31 cellular contexts compared by ENCODE assay signal in genomic region chr11:93791493-93791892, GRCh38. TPM values are rescaled to one million over a fixed set of nuclear protein-coding genes. Genes with fewer than 3 reads are reported as not detected.
"Had no signal": no experiment of that assay in that cellular context is flagged by ENCODE, and none has a peak within 500 bp of the region (broad histone marks: within the 10 kb centered on the region; RNA-seq: fewer than 3 reads in every experiment).

No MANE protein-coding gene starts in this region.

- H3K27me3 Mint-ChIP-seq: activated T-helper 17 cell treated with anti-CD3 and anti-CD28 coated beads, Interleukin-2, amount 50 U/mL, for 72 hours; naive thymus-derived CD4-positive, alpha-beta T cell; progenitor cell of endocrine pancreas; stimulated activated naive CD8-positive, alpha-beta T cell treated with anti-CD3 and anti-CD28 coated beads, Interleukin-15, Interleukin-2, amounts not matched to agents 100 ng/mL and 50 ng/mL, for 24 hours had no signal

- H3K27ac ChIP-seq: body of pancreas, colonic mucosa, ovary, skin epidermis, upper lobe of left lung, vagina had no signal

- DNase-seq: activated CD4-positive, alpha-beta T cell treated with anti-CD3 and anti-CD28 coated beads for 4 hours; activated CD4-positive, alpha-beta T cell treated with anti-CD3 and anti-CD28 coated beads, Interleukin-2, amount 50 U/mL, for 48 hours; activated CD4-positive, CD25-positive, alpha-beta regulatory T cell; activated CD8-positive, alpha-beta memory T cell treated with anti-CD3 and anti-CD28 coated beads, Interleukin-2, amount 50 U/mL, for 4 hours; activated gamma-delta T cell treated with Interleukin-2 at 50 U/mL for 16 hours; activated T-cell treated with anti-CD3 and anti-CD28 coated beads, Interleukin-2, amount 50 U/mL, for 1 hour; aorta; body of pancreas; colonic mucosa; dorsolateral prefrontal cortex; effector memory CD4-positive, alpha-beta T cell; foreskin melanocyte; islet precursor cell; left ventricle myocardium superior; midbrain; naive thymus-derived CD4-positive, alpha-beta T cell; ovary; stimulated activated CD4-positive, alpha-beta T cell treated with anti-CD3 and anti-CD28 coated beads, Interleukin-12 subunit alpha, Interleukin-12 subunit beta, amount 100 ng/mL, for 4 hours; stimulated activated CD4-positive, alpha-beta T cell treated with anti-CD3 and anti-CD28 coated beads, Interleukin-4, amount 100 ng/mL, for 1 hour; substantia nigra; T-helper 1 cell; upper lobe of left lung had no signal

- H3K4me3 Mint-ChIP-seq: activated T-helper 17 cell treated with anti-CD3 and anti-CD28 coated beads, Interleukin-2, amount 50 U/mL, for 72 hours; naive thymus-derived CD4-positive, alpha-beta T cell; stimulated activated naive CD8-positive, alpha-beta T cell treated with anti-CD3 and anti-CD28 coated beads, Interleukin-15, Interleukin-2, amounts not matched to agents 100 ng/mL and 50 ng/mL, for 24 hours had no signal

- H3K27ac Mint-ChIP-seq: activated T-helper 17 cell treated with anti-CD3 and anti-CD28 coated beads, Interleukin-2, amount 50 U/mL, for 72 hours; progenitor cell of endocrine pancreas; stimulated activated naive CD8-positive, alpha-beta T cell treated with anti-CD3 and anti-CD28 coated beads, Interleukin-15, Interleukin-2, amounts not matched to agents 100 ng/mL and 50 ng/mL, for 24 hours had no signal

- H3K9me3 ChIP-seq: body of pancreas, colonic mucosa, ovary, upper lobe of left lung, vagina had no signal

- H3K9me3 Mint-ChIP-seq: activated naive CD4-positive, alpha-beta T cell treated with anti-CD3 and anti-CD28 coated beads, Interleukin-2, amount 50 U/mL, for 72 hours; activated T-helper 17 cell treated with anti-CD3 and anti-CD28 coated beads, Interleukin-2, amount 50 U/mL, for 72 hours; naive thymus-derived CD4-positive, alpha-beta T cell; stimulated activated naive CD8-positive, alpha-beta T cell treated with anti-CD3 and anti-CD28 coated beads, Interleukin-15, Interleukin-2, amounts not matched to agents 100 ng/mL and 50 ng/mL, for 24 hours had no signal

- ATAC-seq: activated naive CD4-positive, alpha-beta T cell treated with anti-CD3 and anti-CD28 coated beads, Interleukin-2, amount 50 U/mL, for 72 hours; activated T-helper 17 cell treated with anti-CD3 and anti-CD28 coated beads, Interleukin-2, amount 50 U/mL, for 72 hours; body of pancreas; left ventricle myocardium superior; naive thymus-derived CD4-positive, alpha-beta T cell; sciatic nerve had no signal

- H3K36me3 ChIP-seq: ovary had no signal

- H3K27me3 ChIP-seq: body of pancreas, colonic mucosa, dorsolateral prefrontal cortex, ovary, upper lobe of left lung, vagina had no signal

- H3K4me3 ChIP-seq: body of pancreas, colonic mucosa, dorsolateral prefrontal cortex, ovary, skin epidermis, upper lobe of left lung, vagina had no signal

RNA-seq across cellular contexts. Expression of gene VSTM5, which starts 58.9 kb away (rescaled TPM):
- total RNA-seq: activated CD8-positive, alpha-beta memory T cell treated with anti-CD3 and anti-CD28 coated beads for 36 hours; activated naive CD4-positive, alpha-beta T cell treated with anti-CD3 and anti-CD28 coated beads, Interleukin-2, amount 50 U/mL, for 72 hours; activated T-helper 17 cell treated with anti-CD3 and anti-CD28 coated beads, Interleukin-2, amount 50 U/mL, for 72 hours; body of pancreas; glomerular endothelial cell; left ventricle myocardium superior; naive thymus-derived CD4-positive, alpha-beta T cell; vagina had no signal
